Comparison of ENCODE assay signal across 19 cellular contexts in the genomic region with DNA sequence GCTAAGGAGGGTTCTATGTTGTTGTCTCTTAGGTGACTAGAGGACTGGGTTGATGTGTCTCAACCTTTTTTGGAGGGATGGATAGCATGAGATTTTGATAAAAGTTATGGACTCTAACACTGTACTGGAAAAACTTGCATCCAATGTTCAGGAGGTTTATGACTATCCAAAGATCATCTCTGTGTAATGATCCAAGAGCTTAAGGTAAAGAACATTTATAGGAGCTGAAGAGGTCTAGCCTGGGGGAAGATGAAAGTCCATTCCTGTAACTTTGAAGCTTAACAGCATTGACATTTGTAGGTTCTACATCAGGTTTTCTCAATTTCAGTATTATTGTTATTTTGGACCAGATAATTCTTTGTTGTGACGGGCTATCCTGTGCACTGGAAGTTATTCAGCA. TPM values are rescaled to one million over a fixed set of nuclear protein-coding genes. Genes with fewer than 3 reads are reported as not detected.
DNase-seq lines count a peak whose midpoint lies in the region; ATAC-seq, FAIRE-seq and TF ChIP-seq lines count a peak whose summit lies in the region.
"Had no signal": no experiment of that assay in that cellular context is flagged by ENCODE, and none has a peak within 500 bp of the region (broad histone marks: within the 10 kb centered on the region; RNA-seq: fewer than 3 reads in every experiment).

No MANE protein-coding gene starts in this region.

- no peak for TF ChIP-seq CTCF in A549 (IDR thresholded peaks at IDR 0.05)
- no peak for TF ChIP-seq CTCF in esophagus muscularis mucosa (IDR thresholded peaks at IDR 0.05)
- no peak for TF ChIP-seq CTCF in psoas muscle (IDR thresholded peaks at IDR 0.05)
- TF ChIP-seq CTCF in thoracic aorta (IDR thresholded peaks at IDR 0.05), result no peak
- TF ChIP-seq CTCF in kidney (IDR thresholded peaks at IDR 0.05; ENCODE audit: borderline replicate concordance, extremely low read depth, insufficient read depth), result no peak

- ATAC-seq in A549 (no peak), psoas muscle (peak in 1 of 4 donors; percentile 11), thoracic aorta (ENCODE audit: insufficient number of reproducible peaks, low FRiP score, low read depth) (no peak)

- TF ChIP-seq RAD21 in A549 (conservative IDR thresholded peaks at IDR 0.05 in 1 of 2, IDR thresholded peaks at IDR 0.05 in 1 of 2), result no peak

- H3K27me3 ChIP-seq in esophagus muscularis mucosa (no peaks in the 10 kb centered on the region), psoas muscle (ENCODE audit: insufficient read depth in 3 of 3, low read length in 2 of 3) (no peaks in the 10 kb centered on the region), thoracic aorta (replicated peaks; ENCODE audit: insufficient read depth) (no peaks in the 10 kb centered on the region)

- CTCF ChIA-PET in A549 (lab: Yijun Ruan, JAX), result interaction anchor here (1.5 kb wide), 1 partner anchor 52 kb away, joined by 3 read pairs; no protein-coding TSS in a partner anchor

- peak; percentile 28 for FAIRE-seq in A549 (lab: Jason Lieb, UNC)
- FAIRE-seq in kidney (lab: Jason Lieb, UNC), result no peak
- FAIRE-seq: G401.6, H54, RCC 7860 had no signal

- H3K9ac ChIP-seq in kidney (ENCODE audit: low read length in 2 of 2), result no peak overlapping the region
- H3K9ac ChIP-seq: KMS-11 had no signal

- H3K9me3 ChIP-seq in A549 (0 out of 3 replicates have a peak, but pooled peaks cover 5% of the 10 kb centered on the region), esophagus muscularis mucosa (peaks cover 0 to 7% (median 3%) of the 10 kb centered on the region in 4 donors), psoas muscle (no peaks in the 10 kb centered on the region), thoracic aorta (no peaks in the 10 kb centered on the region), kidney (ENCODE audit: control insufficient read depth in 1 of 2, low read length in 2 of 2) (peaks cover 0 to 9% of the 10 kb centered on the region in 2 donors)

- TF ChIP-seq POLR2A in A549 (IDR thresholded peaks at IDR 0.05; ENCODE audit: low read length) (no peak), esophagus muscularis mucosa (IDR thresholded peaks at IDR 0.05; ENCODE audit: low read depth) (no peak)

- no peaks in the 10 kb centered on the region for H3K4me1 ChIP-seq in A549
- peaks cover 9 to 50% (median 39%) of the 10 kb centered on the region in 4 donors for H3K4me1 ChIP-seq in esophagus muscularis mucosa
- H3K4me1 ChIP-seq in psoas muscle, result peaks cover 18% of the 10 kb centered on the region
- H3K4me1 ChIP-seq in thoracic aorta (ENCODE audit: control insufficient read depth in 1 of 2, low read depth in 2 of 2), result peaks cover 14 to 36% of the 10 kb centered on the region in 2 donors
- no peaks in the 10 kb centered on the region for H3K4me1 ChIP-seq in kidney (ENCODE audit: control insufficient read depth in 1 of 2, insufficient read depth in 1 of 2, low read depth in 1 of 2, low read length in 2 of 2)

- H3K36me3 ChIP-seq in esophagus muscularis mucosa (peaks cover 0 to 32% (median 18%) of the 10 kb centered on the region in 4 donors), psoas muscle (ENCODE audit: insufficient read depth in 1 of 2, low read depth in 1 of 2) (peaks cover 0 to 28% of the 10 kb centered on the region in 2 donors), thoracic aorta (peaks cover 3% of the 10 kb centered on the region), kidney (ENCODE audit: control insufficient read depth in 1 of 2, insufficient read depth in 2 of 2, low read length in 2 of 2) (peaks cover 7 to 11% of the 10 kb centered on the region in 2 donors)

- no peak for DNase-seq in A549 (ENCODE audit: low read depth in 1 of 2, low spot score in 1 of 2)
- DNase-seq in esophagus muscularis mucosa (ENCODE audit: extremely low spot score), result no peak
- DNase-seq in psoas muscle, result no peak
- no peak for DNase-seq in thoracic aorta (ENCODE audit: low spot score)
- no peak for DNase-seq in HT-29 (ENCODE audit: low spot score)
- DNase-seq in RPMI8226, result no peak
- no peak for DNase-seq in SIG-M5 (lab: John Stamatoyannopoulos, UW)
- DNase-seq in kidney, result no peak
- DNase-seq: NCI-H1105, NCI-H446, NCI-H526, OCI-M1, Right ventricle myocardium superior had no signal

- 92% methylated on average over 1 of the region's 1 CpG for WGBS in A549 (ENCODE audit: missing lambda C conversion rate)
- 95% methylated on average over 1 of the region's 1 CpG for WGBS in esophagus muscularis mucosa
- WGBS in psoas muscle, 3 donors, result 90 to 95% (median 94%) methylated on average over 1 of the region's 1 CpG

- TF ChIP-seq EP300 in A549 (IDR thresholded peaks at IDR 0.05), result no peak
- TF ChIP-seq EP300 in esophagus muscularis mucosa (IDR thresholded peaks at IDR 0.05), result no peak

- H3K27ac ChIP-seq in A549, result no peak overlapping the region
- peak overlapping the region; percentile 68 to 83 (median 80) for H3K27ac ChIP-seq in esophagus muscularis mucosa (replicated peaks in 1 of 4)
- H3K27ac ChIP-seq in psoas muscle, result peak overlapping the region; percentile 39
- peak overlapping the region; percentile 57 to 86 for H3K27ac ChIP-seq in thoracic aorta
- no peak overlapping the region for H3K27ac ChIP-seq in kidney (ENCODE audit: low read depth in 2 of 2, low read length in 2 of 2)
- H3K27ac ChIP-seq: C4-2B, HL-60, KMS-11 had no signal

- no peak overlapping the region for H3K4me2 ChIP-seq in A549
- H3K4me2 ChIP-seq: KMS-11 had no signal

- POLR2A ChIA-PET in A549 (lab: Yijun Ruan, JAX), result no interaction called here

- intact Hi-C loops in esophagus muscularis mucosa (cut with DNase I), result no loop called here
- intact Hi-C loops in psoas muscle (cut with DNase I), result no loop called here
- intact Hi-C loops in kidney (cut with DNase I), result no loop called here

- H3K4me3 ChIP-seq in A549 (no peak overlapping the region), esophagus muscularis mucosa (no peak overlapping the region), psoas muscle (no peak overlapping the region), thoracic aorta (no peak overlapping the region), kidney (ENCODE audit: low read length in 2 of 2) (no peak overlapping the region)

TF ChIP-seq in A549, 52 proteins besides CTCF, POLR2A, EP300 and RAD21:
- TF ChIP-seq SREBF2 (IDR thresholded peaks at IDR 0.05), result no peak
TF ChIP-seq in A549: peak in this region for 0.

RNA-seq across cellular contexts. Expression of gene ESF1, which starts 48.9 kb away (rescaled TPM):
- polyA plus RNA-seq in A549 (2011; rRNA removed), result 12.2 and 30.5 TPM in 2 replicates
- 2.3 and 3.1 TPM in 2 replicates for polyA plus RNA-seq in A549 (2012; cell fraction: cytosol; rRNA removed)
- 1.1 and 1.4 TPM in 2 replicates for polyA plus RNA-seq in A549 (2012; cell fraction: nucleus; rRNA removed)
- polyA plus RNA-seq in A549 (2017; fragmentation: RNase III; extraction: RNeasy Plus Mini Kit Qiagen cat#74134 plus additional on column Dnase treatment), result 30.6 to 34.8 TPM (median 32.3 TPM) in 3 replicates
- polyA minus RNA-seq in A549 (2011; rRNA and poly(A)+ RNA removed), result 1.7 and 1.8 TPM in 2 replicates
- 10 to 100 TPM in 3 of 4 donors, 1 to 10 TPM in 1; 9.0 to 16.2 (median 13.3) TPM for total RNA-seq in esophagus muscularis mucosa
- total RNA-seq in psoas muscle, result 10 to 100 TPM; 15.1 to 22.8 (median 19.5) TPM
- polyA plus RNA-seq in psoas muscle, result 10 to 100 TPM in 2 of 3 donors, 1 to 10 TPM in 1; 9.0 to 20.7 (median 12.5) TPM
- total RNA-seq in thoracic aorta, result 10 to 100 TPM in 1 of 2 donors, 1 to 10 TPM in 1; 9.2 to 22.8 TPM
- total RNA-seq in HT-29 (2014; rRNA removed; shearing (Covaris generic)), result 3.7 and 4.7 TPM in 2 replicates
- 12.6 TPM for total RNA-seq in kidney
- polyA plus RNA-seq in kidney (ENCODE audit: insufficient read depth, low read depth, low replicate concordance), result 4.9 TPM

RNA-seq across cellular contexts. Expression of gene NDUFAF5, which starts 49.0 kb away (rescaled TPM):
- polyA plus RNA-seq in A549 (2011; rRNA removed), result 36.6 and 53.5 TPM in 2 replicates
- polyA plus RNA-seq in A549 (2012; cell fraction: cytosol; rRNA removed), result 14.2 and 16.2 TPM in 2 replicates
- polyA plus RNA-seq in A549 (2012; cell fraction: nucleus; rRNA removed), result 7.9 and 20.2 TPM in 2 replicates
- 25.4 to 29.2 TPM (median 27.0 TPM) in 3 replicates for polyA plus RNA-seq in A549 (2017; fragmentation: RNase III; extraction: RNeasy Plus Mini Kit Qiagen cat#74134 plus additional on column Dnase treatment)
- polyA minus RNA-seq in A549 (2011; rRNA and poly(A)+ RNA removed), result 14.5 and 16.4 TPM in 2 replicates
- 10 to 100 TPM; 11.9 to 23.3 (median 19.1) TPM for total RNA-seq in esophagus muscularis mucosa
- 10 to 100 TPM; 28.2 to 49.7 (median 44.2) TPM for total RNA-seq in psoas muscle
- 10 to 100 TPM; 32.5 to 44.4 (median 39.7) TPM for polyA plus RNA-seq in psoas muscle
- 1 to 10 TPM; 5.3 to 8.1 TPM for total RNA-seq in thoracic aorta
- 15.7 and 19.9 TPM in 2 replicates for total RNA-seq in HT-29 (2014; rRNA removed; shearing (Covaris generic))
- 26.4 TPM for total RNA-seq in kidney
- polyA plus RNA-seq in kidney (ENCODE audit: insufficient read depth, low read depth, low replicate concordance), result 52.1 TPM

Comparison
In these comparisons a context has a peak if more than half of its experiments do, and no peak if none do; other contexts are left out.
1. H3K27ac ChIP-seq: peak in esophagus muscularis mucosa (4 of 4), psoas muscle (single experiment) and thoracic aorta (2 of 2); none in A549 (0 of 2) and kidney (0 of 2).